Comparison of ENCODE assay signal across 1 cellular context in the genomic region with DNA sequence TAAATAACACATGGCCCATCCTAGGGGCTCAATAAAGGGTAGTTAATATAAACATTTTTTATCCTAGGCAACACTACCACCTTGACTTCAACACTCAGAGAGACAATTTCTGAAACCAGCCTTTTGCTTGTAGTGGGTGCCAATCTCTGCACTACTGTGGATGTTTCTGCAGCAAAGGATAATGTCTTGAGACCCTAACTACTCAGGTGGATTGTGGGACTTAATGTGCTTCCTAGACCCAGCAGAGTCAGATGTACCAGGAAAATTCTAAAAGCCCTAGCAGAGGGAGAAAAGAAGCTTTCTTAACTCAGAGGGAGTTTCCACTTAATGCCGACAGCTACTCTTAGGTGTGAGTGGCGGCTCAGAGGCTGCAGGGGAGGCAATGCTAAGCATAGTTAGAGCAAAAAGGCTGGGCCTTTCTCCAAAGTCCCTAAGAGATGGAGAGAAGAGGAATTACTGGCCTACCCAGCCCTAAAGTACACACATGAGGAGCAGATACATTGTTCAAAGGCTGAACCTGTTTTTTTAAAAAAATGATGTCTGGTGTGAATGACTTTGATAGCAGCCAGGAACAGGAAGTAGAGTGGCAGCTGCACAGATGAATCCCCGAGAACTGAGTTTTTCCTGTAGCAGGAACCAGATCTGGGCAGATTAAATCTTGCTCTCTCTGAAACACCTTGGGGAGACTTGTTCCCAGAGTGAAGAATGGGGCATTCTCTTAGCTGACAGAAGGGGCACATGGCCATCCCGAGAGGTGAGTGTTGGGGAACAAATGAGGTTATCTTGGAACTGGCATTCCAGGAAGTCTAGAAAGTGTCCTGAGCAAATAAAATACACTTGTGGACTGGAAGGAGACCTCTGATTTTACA.
TF ChIP-seq lines count a peak whose summit lies in the region.

No MANE protein-coding gene starts in this region.

TF ChIP-seq in HepG2, 621 proteins besides CTCF, POLR2A, EP300 and RAD21 (continued from another document and continues in another):
- TF ChIP-seq HNF1A (IDR thresholded peaks at IDR 0.05; ENCODE audit: low read depth) (peak; percentile 51; the same call in 1 of the 2 replicates), HNF1A (CRISPR knock-in tag; IDR thresholded peaks at IDR 0.05; ENCODE audit: borderline replicate concordance) (no peak), ZNF563 (CRISPR knock-in tag; IDR thresholded peaks at IDR 0.05) (no peak), ZNF577 (CRISPR knock-in tag; IDR thresholded peaks at IDR 0.05; ENCODE audit: borderline replicate concordance, low read depth) (no peak), ZNF234 (CRISPR knock-in tag; conservative IDR thresholded peaks at IDR 0.05) (no peak), GFI1 (CRISPR knock-in tag; IDR thresholded peaks at IDR 0.05; ENCODE audit: borderline replicate concordance) (no peak), IRF1 (CRISPR knock-in tag; IDR thresholded peaks at IDR 0.05; ENCODE audit: low read depth) (no peak), ZFP1 (CRISPR knock-in tag; IDR thresholded peaks at IDR 0.05) (no peak; the same call in 1 of the 2 replicates), LCORL (IDR thresholded peaks at IDR 0.05) (no peak), LCORL (CRISPR knock-in tag; IDR thresholded peaks at IDR 0.05) (no peak), ZNF382 (CRISPR knock-in tag; IDR thresholded peaks at IDR 0.05; ENCODE audit: borderline replicate concordance) (no peak), IRF9 (CRISPR knock-in tag; IDR thresholded peaks at IDR 0.05; ENCODE audit: borderline replicate concordance) (no peak), BRD4 (CRISPR knock-in tag; IDR thresholded peaks at IDR 0.05) (peak; percentile 37; the same call in 1 of the 2 replicates), ZNF564 (CRISPR knock-in tag; IDR thresholded peaks at IDR 0.05) (peak; percentile 16; the same call in 1 of the 2 replicates), ZBTB33 (CRISPR knock-in tag; IDR thresholded peaks at IDR 0.05) (no peak), AKNA (CRISPR knock-in tag; IDR thresholded peaks at IDR 0.05; ENCODE audit: borderline replicate concordance) (0 out of 2 replicates have a peak, but pooled peaks have one; percentile 35), RCOR2 (CRISPR knock-in tag; IDR thresholded peaks at IDR 0.05) (peak; percentile 36), NR2F2 (IDR thresholded peaks at IDR 0.05; ENCODE audit: borderline replicate concordance, low read depth) (no peak), ELF4 (CRISPR knock-in tag; IDR thresholded peaks at IDR 0.05; ENCODE audit: borderline replicate concordance) (0 out of 2 replicates have a peak, but pooled peaks have one; percentile 26), FOSL2 (CRISPR knock-in tag; IDR thresholded peaks at IDR 0.05) (no peak; the same call in 1 of the 2 replicates), ZFP37 (CRISPR knock-in tag; IDR thresholded peaks at IDR 0.05; ENCODE audit: borderline replicate concordance) (no peak), CBX2 (IDR thresholded peaks at IDR 0.05; ENCODE audit: low read depth, low read length) (no peak), CBX2 (CRISPR knock-in tag; IDR thresholded peaks at IDR 0.05; ENCODE audit: low read depth) (no peak), STAT5B (CRISPR knock-in tag; IDR thresholded peaks at IDR 0.05) (no peak), MXI1 (IDR thresholded peaks at IDR 0.05; ENCODE audit: borderline replicate concordance, low read depth, low read length) (0 out of 3 replicates have a peak, but pooled peaks have one; percentile 7), ZNF256 (CRISPR knock-in tag; conservative IDR thresholded peaks at IDR 0.05) (no peak), MBD4 (IDR thresholded peaks at IDR 0.05; ENCODE audit: borderline replicate concordance, low read length) (no peak), ZNF788 (CRISPR knock-in tag; IDR thresholded peaks at IDR 0.05; ENCODE audit: borderline replicate concordance) (no peak), ZNF800 (CRISPR knock-in tag; IDR thresholded peaks at IDR 0.05) (no peak), HNF1B (CRISPR knock-in tag; IDR thresholded peaks at IDR 0.05) (peak; percentile 60; the same call in 1 of the 2 replicates), KLF13 (CRISPR knock-in tag; IDR thresholded peaks at IDR 0.05) (no peak), TAF1 (CRISPR knock-in tag; IDR thresholded peaks at IDR 0.05) (no peak; the same call in 1 of the 2 replicates), LBX2 (CRISPR knock-in tag; IDR thresholded peaks at IDR 0.05; ENCODE audit: borderline replicate concordance) (no peak), ARID2 (CRISPR knock-in tag; IDR thresholded peaks at IDR 0.05; ENCODE audit: borderline replicate concordance) (no peak)
- TF ChIP-seq, protein P1, sequence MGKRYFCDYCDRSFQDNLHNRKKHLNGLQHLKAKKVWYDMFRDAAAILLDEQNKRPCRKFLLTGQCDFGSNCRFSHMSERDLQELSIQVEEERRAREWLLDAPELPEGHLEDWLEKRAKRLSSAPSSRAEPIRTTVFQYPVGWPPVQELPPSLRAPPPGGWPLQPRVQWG (CRISPR knock-in tag; IDR thresholded peaks at IDR 0.05; ENCODE audit: borderline replicate concordance, low read depth): no peak
- TF ChIP-seq, protein P2, sequence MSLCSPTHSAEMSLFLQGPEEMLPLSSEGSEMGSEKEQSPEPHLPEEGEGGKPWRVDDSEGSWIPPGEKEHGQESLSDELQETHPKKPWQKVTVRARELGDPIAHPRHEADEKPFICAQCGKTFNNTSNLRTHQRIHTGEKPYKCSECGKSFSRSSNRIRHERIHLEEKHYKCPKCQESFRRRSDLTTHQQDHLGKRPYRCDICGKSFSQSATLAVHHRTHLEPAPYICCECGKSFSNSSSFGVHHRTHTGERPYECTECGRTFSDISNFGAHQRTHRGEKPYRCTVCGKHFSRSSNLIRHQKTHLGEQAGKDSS (CRISPR knock-in tag; IDR thresholded peaks at IDR 0.05; ENCODE audit: borderline replicate concordance, low read depth): no peak
